In genomic region chr14:83558946-83559345, GRCh38 we compare ENCODE assay signal across 23 cellular contexts.
A peak's percentile ranks its signal among the peaks of the same experiment; 100 is the strongest.
DNase-seq lines count a peak whose midpoint lies in the region; ATAC-seq and TF ChIP-seq lines count a peak whose summit lies in the region.
"Had no signal": no experiment of that assay in that cellular context is flagged by ENCODE, and none has a peak within 500 bp of the region (broad histone marks: within the 10 kb centered on the region; RNA-seq: fewer than 3 reads in every experiment).

No MANE protein-coding gene starts in this region.

- H3K4me3 Mint-ChIP-seq in MCF 10A (ENCODE audit: unreplicated experiment), result no peak overlapping the region
- no peak overlapping the region for H3K4me3 Mint-ChIP-seq in osteocyte (ENCODE audit: unreplicated experiment)
- H3K4me3 Mint-ChIP-seq: B cell; CD4-positive, alpha-beta memory T cell; CD8-positive, alpha-beta memory T cell had no signal

- POLR2A ChIA-PET in MCF 10A (lab: Yijun Ruan, JAX), result no interaction called here

- H3K27me3 Mint-ChIP-seq in MCF 10A (ENCODE audit: insufficient read depth, unreplicated experiment) (no peaks in the 10 kb centered on the region), osteocyte (ENCODE audit: unreplicated experiment) (no peaks in the 10 kb centered on the region)
- H3K27me3 Mint-ChIP-seq: B cell; CD4-positive, alpha-beta memory T cell; CD8-positive, alpha-beta memory T cell had no signal

- no peaks in the 10 kb centered on the region for H3K27me3 ChIP-seq in breast epithelium
- H3K27me3 ChIP-seq: BLaER1 treated with 17β-estradiol and CSF1 and Interleukin-3, amounts not matched to agents 10 nM and 100 nM had no signal

- no peak overlapping the region for H3K4me3 ChIP-seq in breast epithelium
- no peak overlapping the region for H3K4me3 ChIP-seq in choroid plexus epithelial cell (ENCODE audit: low read depth, low read length)
- H3K4me3 ChIP-seq: A549; BLaER1 treated with 17β-estradiol and CSF1 and Interleukin-3, amounts not matched to agents 10 nM and 100 nM had no signal

- no peak for ATAC-seq in HG03280 (IDR thresholded peaks at IDR 0.05; ENCODE audit: unreplicated experiment)
- no peak for ATAC-seq in GM19467 (IDR thresholded peaks at IDR 0.05; ENCODE audit: unreplicated experiment)
- ATAC-seq: A549 had no signal

- no TSS peak for BruUV-seq in MCF 10A (replicated peaks; lab: Mats Ljungman, UMichigan)

- H3K4me1 Mint-ChIP-seq in MCF 10A (ENCODE audit: insufficient read depth, unreplicated experiment) (no peaks in the 10 kb centered on the region), osteocyte (ENCODE audit: unreplicated experiment) (peaks cover 36% of the 10 kb centered on the region)
- H3K4me1 Mint-ChIP-seq: B cell; CD4-positive, alpha-beta memory T cell; CD8-positive, alpha-beta memory T cell had no signal

- no peaks in the 10 kb centered on the region for H3K9me3 ChIP-seq in breast epithelium

- intact Hi-C loops in MCF 10A (cut with micrococcal nuclease) (no loop called here), breast epithelium (cut with DNase I; ENCODE audit: low total_unique reads) (no loop called here)

- H3K36me3 ChIP-seq in breast epithelium, result no peaks in the 10 kb centered on the region
- H3K36me3 ChIP-seq: BLaER1 treated with 17β-estradiol and CSF1 and Interleukin-3, amounts not matched to agents 10 nM and 100 nM had no signal

- DNase-seq in MCF 10A (ENCODE audit: unreplicated experiment) (no peak), breast epithelium (ENCODE audit: low spot score in 2 of 2) (no peak), amniotic epithelial cell (ENCODE audit: low read depth) (peak; percentile 37), choroid plexus epithelial cell (ENCODE audit: low read depth) (peak; percentile 23), osteocyte (ENCODE audit: extremely low spot score, unreplicated experiment) (no peak), GM03348 (ENCODE audit: low spot score) (no peak)
- DNase-seq: AML-193; CD4-positive, alpha-beta memory T cell; CD8-positive, alpha-beta memory T cell; COR-L47; DMS 273 treated with DMSO at 0.1 percent for 48 hours; DMS153; DMS53; DMS79; DND-41; GDM1 had no signal

- CTCF ChIA-PET in MCF 10A (lab: Yijun Ruan, JAX), result no interaction called here

- no peaks in the 10 kb centered on the region for H3K9me3 Mint-ChIP-seq in MCF 10A (ENCODE audit: unreplicated experiment)
- peaks cover 6% of the 10 kb centered on the region for H3K9me3 Mint-ChIP-seq in osteocyte (ENCODE audit: unreplicated experiment)

- no peak for TF ChIP-seq POLR2A in breast epithelium (IDR thresholded peaks at IDR 0.05)

- TF ChIP-seq CTCF in MCF 10A (IDR thresholded peaks at IDR 0.05; ENCODE audit: unreplicated experiment), result no peak
- TF ChIP-seq CTCF in breast epithelium (IDR thresholded peaks at IDR 0.05), result no peak
- TF ChIP-seq CTCF in choroid plexus epithelial cell (conservative IDR thresholded peaks at IDR 0.05; ENCODE audit: low read depth, low read length), result no peak
- TF ChIP-seq CTCF in osteocyte (IDR thresholded peaks at IDR 0.05), result no peak

- H3K4me1 ChIP-seq in breast epithelium, result no peaks in the 10 kb centered on the region
- H3K4me1 ChIP-seq: A549; BLaER1 treated with 17β-estradiol and CSF1 and Interleukin-3, amounts not matched to agents 10 nM and 100 nM had no signal

- H3K36me3 Mint-ChIP-seq in MCF 10A (ENCODE audit: insufficient read depth, unreplicated experiment) (no peaks in the 10 kb centered on the region), osteocyte (ENCODE audit: unreplicated experiment) (no peaks in the 10 kb centered on the region)
- H3K36me3 Mint-ChIP-seq: CD4-positive, alpha-beta memory T cell; CD8-positive, alpha-beta memory T cell had no signal

- H3K27ac Mint-ChIP-seq in MCF 10A (ENCODE audit: low read depth, unreplicated experiment) (peak overlapping the region; percentile 47), osteocyte (ENCODE audit: unreplicated experiment) (peak overlapping the region; percentile 56)
- H3K27ac Mint-ChIP-seq: B cell; CD4-positive, alpha-beta memory T cell; CD8-positive, alpha-beta memory T cell had no signal

- H3K27ac ChIP-seq in breast epithelium, result no peak overlapping the region
- H3K27ac ChIP-seq: 22Rv1; A549; BLaER1 treated with 17β-estradiol and CSF1 and Interleukin-3, amounts not matched to agents 10 nM and 100 nM; C4-2B had no signal

Comparison
In these comparisons a context has a peak if more than half of its experiments do, and no peak if none do; other contexts are left out.
1. DNase-seq: peak in amniotic epithelial cell (single experiment) and choroid plexus epithelial cell (single experiment); none in MCF 10A (single experiment), breast epithelium (0 of 2), osteocyte (single experiment) and GM03348 (single experiment).